ENCODE assay signal across 1 cellular context in genomic region chr3:43727930-43728329, GRCh38.
TF ChIP-seq lines count a peak whose summit lies in the region.

No MANE protein-coding gene starts in this region.

TF ChIP-seq in GM23338, 12 proteins besides CTCF, POLR2A, EP300 and RAD21 (continued from another document):
- TF ChIP-seq REST (IDR thresholded peaks at IDR 0.05; ENCODE audit: unreplicated experiment) = no peak
- TF ChIP-seq CREB1 (CRISPR knock-in tag; IDR thresholded peaks at IDR 0.05; ENCODE audit: low read depth) = no peak
- TF ChIP-seq JUNB (IDR thresholded peaks at IDR 0.05; ENCODE audit: unreplicated experiment) = no peak
- TF ChIP-seq NANOG (IDR thresholded peaks at IDR 0.05; ENCODE audit: borderline replicate concordance) = no peak
- TF ChIP-seq POLR2AphosphoS5 (IDR thresholded peaks at IDR 0.05; ENCODE audit: low read depth) = no peak
- TF ChIP-seq ZNF462 (CRISPR knock-in tag; IDR thresholded peaks at IDR 0.05) = no peak
- no peak for TF ChIP-seq EZH2phosphoT487 (IDR thresholded peaks at IDR 0.05; ENCODE audit: unreplicated experiment)
- no peak for TF ChIP-seq EZH2 (IDR thresholded peaks at IDR 0.05; ENCODE audit: low read depth, unreplicated experiment)
- TF ChIP-seq ZNF331 (CRISPR knock-in tag; IDR thresholded peaks at IDR 0.05; ENCODE audit: low read depth) = no peak
TF ChIP-seq in GM23338: peak in this region for 0.
